ENCODE assay signal across 40 cellular contexts in the genomic region with DNA sequence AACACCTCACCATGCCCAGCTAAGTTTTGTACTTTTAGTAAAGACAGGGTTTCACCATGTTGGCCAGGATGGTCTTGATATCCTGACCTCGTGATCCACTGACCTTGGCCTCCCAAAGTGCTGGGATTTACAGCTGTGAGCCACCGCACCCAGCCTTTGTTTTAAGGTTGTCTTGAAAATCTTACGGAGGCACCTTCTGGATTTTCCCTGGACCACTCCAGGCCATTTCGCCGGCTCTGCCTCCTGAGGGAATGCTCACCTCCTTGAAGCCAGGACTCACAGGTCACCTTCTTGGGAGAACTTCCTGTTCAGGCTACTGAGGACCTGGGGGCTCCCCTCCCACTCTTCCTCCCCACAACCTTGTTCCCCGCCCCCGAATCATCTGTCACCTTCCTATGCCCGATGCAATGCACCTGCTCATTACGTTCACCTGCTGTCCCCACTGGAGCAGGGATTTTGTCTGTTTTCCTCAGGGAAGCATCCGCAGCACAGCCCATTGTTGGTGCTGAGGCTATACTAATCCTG. TPM values are rescaled to one million over a fixed set of nuclear protein-coding genes. Genes with fewer than 3 reads are reported as not detected.
"Had no signal": no experiment of that assay in that cellular context is flagged by ENCODE, and none has a peak within 500 bp of the region (broad histone marks: within the 10 kb centered on the region; RNA-seq: fewer than 3 reads in every experiment).

No MANE protein-coding gene starts in this region.

- H3K4me1 Mint-ChIP-seq: activated naive CD4-positive, alpha-beta T cell treated with anti-CD3 and anti-CD28 coated beads, Interleukin-2, amount 50 U/mL, for 24 hours; activated naive CD8-positive, alpha-beta T cell treated with anti-CD3 and anti-CD28 coated beads, Interleukin-2, amount 50 U/mL, for 24 hours; activated T-helper 17 cell treated with anti-CD3 and anti-CD28 coated beads, Interleukin-2, amount 50 U/mL, for 72 hours; brain; central memory CD8-positive, alpha-beta T cell had no signal

- H3K27ac Mint-ChIP-seq: activated naive CD4-positive, alpha-beta T cell treated with anti-CD3 and anti-CD28 coated beads for 36 hours; activated naive CD4-positive, alpha-beta T cell treated with anti-CD3 and anti-CD28 coated beads, Interleukin-2, amount 10 ng/mL, durations not matched to agents 7 days and 5 days; activated naive CD4-positive, alpha-beta T cell treated with anti-CD3 and anti-CD28 coated beads, Interleukin-2, amount 50 U/mL, for 24 hours; activated naive CD4-positive, alpha-beta T cell treated with anti-CD3 and anti-CD28 coated beads, Interleukin-2, amount 50 U/mL, for 72 hours; activated naive CD8-positive, alpha-beta T cell; activated naive CD8-positive, alpha-beta T cell treated with anti-CD3 and anti-CD28 coated beads for 36 hours; activated naive CD8-positive, alpha-beta T cell treated with anti-CD3 and anti-CD28 coated beads, Interleukin-2, amount 10 ng/mL, durations not matched to agents 7 days and 5 days; activated naive CD8-positive, alpha-beta T cell treated with anti-CD3 and anti-CD28 coated beads, Interleukin-2, amount 50 U/mL, for 24 hours; activated T-cell treated with anti-CD3 and anti-CD28 coated beads, Interleukin-2, amount 50 U/mL, for 24 hours; activated T-cell treated with anti-CD3 and anti-CD28 coated beads, Interleukin-2, amount 50 U/mL, for 72 hours; activated T-helper 1 cell treated with anti-CD3 and anti-CD28 coated beads, Interleukin-12 subunit alpha, Interleukin-12 subunit beta, Interleukin-2, Interleukin-4 antibody, amounts not matched to agents 30 ng/mL and 10 ng/mL and 1 ng/mL, durations not matched to agents 14 hours and 24 hours and 36 hours; activated T-helper 17 cell treated with anti-CD3 and anti-CD28 coated beads, Interleukin-2, amount 50 U/mL, for 72 hours; activated T-helper 2 cell treated with anti-CD3 and anti-CD28 coated beads, Interferon-gamma antibody, Interleukin-2, Interleukin-4, amounts not matched to agents 10 μg/mL and 5 μg/mL and 100 μg/mL, durations not matched to agents 14 hours and 24 hours and 36 hours; brain had no signal

- H3K36me3 Mint-ChIP-seq: activated naive CD4-positive, alpha-beta T cell treated with anti-CD3 and anti-CD28 coated beads, Interleukin-2, amount 10 ng/mL, durations not matched to agents 7 days and 5 days; activated naive CD4-positive, alpha-beta T cell treated with anti-CD3 and anti-CD28 coated beads, Interleukin-2, amount 50 U/mL, for 72 hours; activated naive CD8-positive, alpha-beta T cell; activated naive CD8-positive, alpha-beta T cell treated with anti-CD3 and anti-CD28 coated beads for 36 hours; activated naive CD8-positive, alpha-beta T cell treated with anti-CD3 and anti-CD28 coated beads, Interleukin-2, amount 10 ng/mL, durations not matched to agents 7 days and 5 days; brain had no signal

- DNase-seq: activated gamma-delta T cell; activated gamma-delta T cell treated with Interleukin-2 at 50 U/mL for 16 hours; activated naive CD4-positive, alpha-beta T cell; activated naive CD4-positive, alpha-beta T cell treated with anti-CD3 and anti-CD28 coated beads for 36 hours; activated naive CD4-positive, alpha-beta T cell treated with anti-CD3 and anti-CD28 coated beads, Interleukin-2, amount 10 ng/mL, durations not matched to agents 7 days and 5 days; activated naive CD4-positive, alpha-beta T cell treated with anti-CD3 and anti-CD28 coated beads, Interleukin-2, amount 50 U/mL, for 16 hours; activated naive CD4-positive, alpha-beta T cell treated with Interleukin-2 at 50 U/mL for 16 hours; activated naive CD8-positive, alpha-beta T cell treated with anti-CD3 and anti-CD28 coated beads for 36 hours; activated naive CD8-positive, alpha-beta T cell treated with anti-CD3 and anti-CD28 coated beads, Interleukin-2, amount 10 ng/mL, durations not matched to agents 7 days and 5 days; activated naive CD8-positive, alpha-beta T cell treated with anti-CD3 and anti-CD28 coated beads, Interleukin-2, amount 50 U/mL, for 24 hours; activated T-cell treated with anti-CD3 and anti-CD28 coated beads, Interleukin-2, amount 50 U/mL, for 1 hour; activated T-cell treated with anti-CD3 and anti-CD28 coated beads, Interleukin-2, amount 50 U/mL, for 24 hours; activated T-cell treated with anti-CD3 and anti-CD28 coated beads, Interleukin-2, amount 50 U/mL, for 4 hours; activated T-cell treated with anti-CD3 and anti-CD28 coated beads, Interleukin-2, amount 50 U/mL, for 48 hours; activated T-cell treated with anti-CD3 and anti-CD28 coated beads, Interleukin-2, amount 50 U/mL, for 72 hours; adrenal gland; amniotic stem cell; amygdala; anterior cingulate cortex; brain microvascular endothelial cell; caudate nucleus; central memory CD4-positive, alpha-beta T cell; cerebellar nuclear complex had no signal

- H3K4me3 Mint-ChIP-seq: activated naive CD4-positive, alpha-beta T cell treated with anti-CD3 and anti-CD28 coated beads for 36 hours; activated naive CD4-positive, alpha-beta T cell treated with anti-CD3 and anti-CD28 coated beads, Interleukin-2, amount 10 ng/mL, durations not matched to agents 7 days and 5 days; activated naive CD4-positive, alpha-beta T cell treated with anti-CD3 and anti-CD28 coated beads, Interleukin-2, amount 50 U/mL, for 24 hours; activated naive CD8-positive, alpha-beta T cell; activated naive CD8-positive, alpha-beta T cell treated with anti-CD3 and anti-CD28 coated beads for 36 hours; activated naive CD8-positive, alpha-beta T cell treated with anti-CD3 and anti-CD28 coated beads, Interleukin-2, amount 10 ng/mL, durations not matched to agents 7 days and 5 days; activated naive CD8-positive, alpha-beta T cell treated with anti-CD3 and anti-CD28 coated beads, Interleukin-2, amount 50 U/mL, for 24 hours; activated T-cell treated with anti-CD3 and anti-CD28 coated beads, Interleukin-2, amount 50 U/mL, for 24 hours; activated T-cell treated with anti-CD3 and anti-CD28 coated beads, Interleukin-2, amount 50 U/mL, for 4 hours; activated T-cell treated with anti-CD3 and anti-CD28 coated beads, Interleukin-2, amount 50 U/mL, for 72 hours; activated T-helper 1 cell treated with anti-CD3 and anti-CD28 coated beads, Interleukin-12 subunit alpha, Interleukin-12 subunit beta, Interleukin-2, Interleukin-4 antibody, amounts not matched to agents 30 ng/mL and 10 ng/mL and 1 ng/mL, durations not matched to agents 14 hours and 24 hours and 36 hours; activated T-helper 17 cell treated with anti-CD3 and anti-CD28 coated beads, Interleukin-2, amount 50 U/mL, for 72 hours; brain; central memory CD8-positive, alpha-beta T cell had no signal

- H3K9me3 Mint-ChIP-seq: activated naive CD4-positive, alpha-beta T cell treated with anti-CD3 and anti-CD28 coated beads for 36 hours; activated naive CD4-positive, alpha-beta T cell treated with anti-CD3 and anti-CD28 coated beads, Interleukin-2, amount 10 ng/mL, durations not matched to agents 7 days and 5 days; activated naive CD4-positive, alpha-beta T cell treated with anti-CD3 and anti-CD28 coated beads, Interleukin-2, amount 50 U/mL, for 24 hours; activated naive CD4-positive, alpha-beta T cell treated with anti-CD3 and anti-CD28 coated beads, Interleukin-2, amount 50 U/mL, for 72 hours; activated naive CD8-positive, alpha-beta T cell treated with anti-CD3 and anti-CD28 coated beads for 36 hours; activated naive CD8-positive, alpha-beta T cell treated with anti-CD3 and anti-CD28 coated beads, Interleukin-2, amount 10 ng/mL, durations not matched to agents 7 days and 5 days; activated naive CD8-positive, alpha-beta T cell treated with anti-CD3 and anti-CD28 coated beads, Interleukin-2, amount 50 U/mL, for 24 hours; activated T-cell treated with anti-CD3 and anti-CD28 coated beads, Interleukin-2, amount 50 U/mL, for 24 hours; activated T-cell treated with anti-CD3 and anti-CD28 coated beads, Interleukin-2, amount 50 U/mL, for 4 hours; activated T-cell treated with anti-CD3 and anti-CD28 coated beads, Interleukin-2, amount 50 U/mL, for 72 hours; activated T-helper 1 cell treated with anti-CD3 and anti-CD28 coated beads, Interleukin-12 subunit alpha, Interleukin-12 subunit beta, Interleukin-2, Interleukin-4 antibody, amounts not matched to agents 30 ng/mL and 10 ng/mL and 1 ng/mL, durations not matched to agents 14 hours and 24 hours and 36 hours; activated T-helper 17 cell treated with anti-CD3 and anti-CD28 coated beads, Interleukin-2, amount 50 U/mL, for 72 hours; activated T-helper 2 cell treated with anti-CD3 and anti-CD28 coated beads, Interferon-gamma antibody, Interleukin-2, Interleukin-4, amounts not matched to agents 10 μg/mL and 5 μg/mL and 100 μg/mL, durations not matched to agents 14 hours and 24 hours and 36 hours; central memory CD8-positive, alpha-beta T cell had no signal

RNA-seq across cellular contexts. Expression of a gene that starts 19.4 kb away (rescaled TPM):
- total RNA-seq: activated naive CD4-positive, alpha-beta T cell treated with anti-CD3 and anti-CD28 coated beads for 36 hours; activated naive CD4-positive, alpha-beta T cell treated with anti-CD3 and anti-CD28 coated beads, Interleukin-2, amount 50 U/mL, for 72 hours; activated naive CD8-positive, alpha-beta T cell treated with anti-CD3 and anti-CD28 coated beads for 36 hours; activated naive CD8-positive, alpha-beta T cell treated with anti-CD3 and anti-CD28 coated beads, Interleukin-2, amount 10 ng/mL, durations not matched to agents 7 days and 5 days; activated T-cell treated with anti-CD3 and anti-CD28 coated beads, Interleukin-2, amount 50 U/mL, for 4 hours; activated T-cell treated with anti-CD3 and anti-CD28 coated beads, Interleukin-2, amount 50 U/mL, for 72 hours; activated T-helper 1 cell treated with anti-CD3 and anti-CD28 coated beads, Interleukin-12 subunit alpha, Interleukin-12 subunit beta, Interleukin-2, Interleukin-4 antibody, amounts not matched to agents 30 ng/mL and 10 ng/mL and 1 ng/mL, durations not matched to agents 14 hours and 24 hours and 36 hours; activated T-helper 17 cell treated with anti-CD3 and anti-CD28 coated beads, Interleukin-2, amount 50 U/mL, for 72 hours; activated T-helper 2 cell treated with anti-CD3 and anti-CD28 coated beads, Interferon-gamma antibody, Interleukin-2, Interleukin-4, amounts not matched to agents 10 μg/mL and 5 μg/mL and 100 μg/mL, durations not matched to agents 14 hours and 24 hours and 36 hours; adrenal gland; aorta; ascending aorta; astrocyte; body of pancreas; breast epithelium; cardiac muscle cell; cardiac septum; cerebellum; chondrocyte had no signal

RNA-seq across cellular contexts. Expression of a gene that starts 24.2 kb away (rescaled TPM):
- total RNA-seq: activated naive CD4-positive, alpha-beta T cell treated with anti-CD3 and anti-CD28 coated beads for 36 hours; activated naive CD4-positive, alpha-beta T cell treated with anti-CD3 and anti-CD28 coated beads, Interleukin-2, amount 50 U/mL, for 72 hours; activated T-helper 1 cell treated with anti-CD3 and anti-CD28 coated beads, Interleukin-12 subunit alpha, Interleukin-12 subunit beta, Interleukin-2, Interleukin-4 antibody, amounts not matched to agents 30 ng/mL and 10 ng/mL and 1 ng/mL, durations not matched to agents 14 hours and 24 hours and 36 hours had no signal
